9 cellular contexts compared by ENCODE assay signal in the genomic region with DNA sequence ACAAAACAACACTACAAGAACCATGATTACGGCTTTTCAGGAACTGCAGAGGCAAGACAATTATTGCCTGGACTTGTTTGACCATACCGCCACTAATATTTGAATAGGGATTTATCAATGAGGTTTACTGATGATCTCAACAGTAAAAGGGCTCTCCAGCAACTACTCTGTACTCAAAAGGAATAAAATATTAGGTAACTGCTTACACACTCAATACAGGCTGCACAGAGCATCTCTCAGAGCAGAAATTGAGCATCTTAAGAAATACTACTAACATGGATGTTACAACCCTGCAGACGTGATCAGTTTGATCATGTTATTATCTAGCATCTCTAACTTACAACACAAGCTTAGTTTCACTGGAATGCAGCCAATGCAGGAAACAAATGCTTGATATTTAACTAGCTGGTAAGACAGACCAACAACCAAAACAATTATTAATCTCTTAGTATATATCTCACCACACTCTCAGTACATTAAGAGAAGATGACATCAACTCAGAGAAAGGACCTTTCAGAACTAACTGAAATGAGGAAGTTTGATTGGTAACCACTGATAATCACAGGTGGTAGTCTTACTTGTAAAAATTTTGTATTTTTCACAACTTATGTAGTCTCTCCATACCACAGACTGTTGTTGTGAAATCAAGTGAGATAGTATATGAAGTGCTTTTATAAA. TPM values are rescaled to one million over a fixed set of nuclear protein-coding genes. Genes with fewer than 3 reads are reported as not detected.
DNase-seq lines count a peak whose midpoint lies in the region; ATAC-seq, FAIRE-seq and TF ChIP-seq lines count a peak whose summit lies in the region.
"Had no signal": no experiment of that assay in that cellular context is flagged by ENCODE, and none has a peak within 500 bp of the region (broad histone marks: within the 10 kb centered on the region; RNA-seq: fewer than 3 reads in every experiment).

No MANE protein-coding gene starts in this region.

- FAIRE-seq in HTR-8/SVneo (lab: Jason Lieb, UNC): no peak

- H2AFZ ChIP-seq in OCI-LY7 (ENCODE audit: low read length): no peak overlapping the region

- H3K4me2 ChIP-seq in OCI-LY7 (ENCODE audit: low read length): no peak overlapping the region

- peaks cover 100% of the 10 kb centered on the region for H3K79me2 ChIP-seq in OCI-LY7 (ENCODE audit: insufficient read depth, low read depth, low read length)

- peak; percentile 37 for DNase-seq in OCI-LY7 (ENCODE audit: low spot score)
- no peak for DNase-seq in mucosa of descending colon
- no peak for DNase-seq in activated T-cell treated with anti-CD3 and anti-CD28 coated beads, Interleukin-2, amount 50 U/mL, for 1 hour
- DNase-seq in HTR-8/SVneo (ENCODE audit: insufficient read length, low spot score): no peak
- no peak for DNase-seq in ureter (ENCODE audit: low spot score)
- DNase-seq in activated naive CD4-positive, alpha-beta T cell treated with anti-CD3 and anti-CD28 coated beads, Interleukin-2, amount 50 U/mL, for 16 hours: no peak
- DNase-seq: lower lobe of right lung had no signal

- CTCF ChIA-PET in OCI-LY7 (lab: Charles Lee; ENCODE audit: unreplicated experiment): no interaction called here

- TF ChIP-seq CTCF in OCI-LY7 (conservative IDR thresholded peaks at IDR 0.05; ENCODE audit: low read length): no peak
- TF ChIP-seq CTCF in mucosa of descending colon (IDR thresholded peaks at IDR 0.05): no peak

- no TSS peak for BruUV-seq in OCI-LY7 (replicated peaks; lab: Mats Ljungman, UMichigan)

- no peak overlapping the region for H3K4me3 ChIP-seq in OCI-LY7 (ENCODE audit: low read depth, low read length, poor library complexity, severe bottlenecking)
- no peak overlapping the region for H3K4me3 ChIP-seq in mucosa of descending colon
- H3K4me3 ChIP-seq: lower lobe of right lung had no signal

- H3K9me3 ChIP-seq in OCI-LY7 (ENCODE audit: low read length) (no peaks in the 10 kb centered on the region), mucosa of descending colon (no peaks in the 10 kb centered on the region)
- H3K9me3 ChIP-seq: lower lobe of right lung had no signal

- H3K4me1 ChIP-seq in OCI-LY7 (ENCODE audit: insufficient read depth, low read length, poor library complexity, severe bottlenecking): peaks cover 12% of the 10 kb centered on the region
- peaks cover 34% of the 10 kb centered on the region for H3K4me1 ChIP-seq in mucosa of descending colon (ENCODE audit: low read depth)

- peaks cover 59% of the 10 kb centered on the region for H3K36me3 ChIP-seq in OCI-LY7 (ENCODE audit: insufficient read depth, low read length)
- no peaks in the 10 kb centered on the region for H3K36me3 ChIP-seq in mucosa of descending colon (ENCODE audit: low read depth)
- H3K36me3 ChIP-seq: lower lobe of right lung had no signal

- intact Hi-C loops in OCI-LY7 (cut with micrococcal nuclease; ENCODE audit: unreplicated experiment): loop anchor here (5.0 kb wide), 1 partner anchor 51 kb away; no protein-coding TSS in a partner anchor
- intact Hi-C loops in mucosa of descending colon (cut with DNase I, micrococcal nuclease): no loop called here

- peaks cover 32% of the 10 kb centered on the region for H4K20me1 ChIP-seq in OCI-LY7 (ENCODE audit: insufficient read depth, low read length)

- H3K9me2 ChIP-seq in OCI-LY7 (ENCODE audit: insufficient read depth, low read length): no peaks in the 10 kb centered on the region

- POLR2A ChIA-PET in OCI-LY7 (lab: Charles Lee): interaction anchor here (1.0 to 1.8 kb wide), 4 partner anchors 9 to 50 kb away, joined by 4 to 10 read pairs (median 6); no protein-coding TSS in a partner anchor

- H3K27ac ChIP-seq in OCI-LY7 (ENCODE audit: low read depth, low read length, poor library complexity, severe bottlenecking): no peak overlapping the region
- H3K27ac ChIP-seq: lower lobe of right lung had no signal

- ATAC-seq in GM18867 (IDR thresholded peaks at IDR 0.05; ENCODE audit: unreplicated experiment) (peak; percentile 71), HG02938 (IDR thresholded peaks at IDR 0.05; ENCODE audit: unreplicated experiment) (peak; percentile 82), mucosa of descending colon (peak; percentile 23)

RNA-seq across cellular contexts. Expression of a gene that starts 52.2 kb away (rescaled TPM):
- 52.0 and 68.8 TPM in 2 replicates for total RNA-seq in OCI-LY7 (2014; rRNA removed; shearing (Covaris generic))
- total RNA-seq in OCI-LY7 (2022): 97.5 and 112 TPM in 2 replicates
- total RNA-seq in mucosa of descending colon: 100 to 1,000 TPM; 116 to 135 (median 127) TPM
- total RNA-seq in ureter: 174 TPM

Comparison
In these comparisons a context has a peak if more than half of its experiments do, and no peak if none do; other contexts are left out.
1. ATAC-seq: peak in every context shown above with its lines; median percentile 82 in HG02938; 71 in GM18867; 23 in mucosa of descending colon.